13 cellular contexts compared by ENCODE assay signal in the genomic region with DNA sequence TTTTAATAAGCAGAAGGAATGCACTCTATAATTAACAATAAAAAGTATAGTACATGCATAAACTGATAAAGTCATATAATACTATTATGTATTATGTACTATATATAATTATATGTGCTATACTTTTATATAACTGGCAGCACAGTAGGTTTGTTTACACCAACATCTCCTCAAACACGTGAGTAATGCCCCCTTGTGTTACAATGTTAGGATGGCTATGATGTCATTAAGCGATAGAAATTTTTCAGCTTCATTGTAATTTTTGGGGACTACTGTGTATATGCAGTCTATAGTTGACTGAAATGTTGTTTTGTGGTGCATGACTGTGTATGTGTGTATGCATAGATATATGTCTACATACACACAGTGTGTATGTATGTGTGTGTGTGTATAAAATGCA.
DNase-seq lines count a peak whose midpoint lies in the region; ATAC-seq, FAIRE-seq and TF ChIP-seq lines count a peak whose summit lies in the region.
"Had no signal": no experiment of that assay in that cellular context is flagged by ENCODE, and none has a peak within 500 bp of the region (broad histone marks: within the 10 kb centered on the region; RNA-seq: fewer than 3 reads in every experiment).

No MANE protein-coding gene starts in this region.

- H3K27ac ChIP-seq in RWPE1 (no peak overlapping the region), tibial nerve (no peak overlapping the region)
- H3K27ac ChIP-seq: SK-N-MC had no signal

- in situ Hi-C loops in ACHN (cut with HindIII; ENCODE audit: low pct_ligation_motif_present, low pct_unique_long_range_greater_than_20kb, low sequenced_read_pairs), result no loop called here

- no peak for TF ChIP-seq POLR2A in GM12891 (IDR thresholded peaks at IDR 0.05; ENCODE audit: low read depth, low read length)
- no peak for TF ChIP-seq POLR2A in tibial nerve (IDR thresholded peaks at IDR 0.05)

- H3K9me3 ChIP-seq in tibial nerve, result no peaks in the 10 kb centered on the region

- peaks cover 0 to 41% (median 0%) of the 10 kb centered on the region in 3 donors for H3K36me3 ChIP-seq in tibial nerve

- TF ChIP-seq CTCF in RWPE1 (conservative IDR thresholded peaks at IDR 0.05; ENCODE audit: low read depth) (no peak), fibroblast of mammary gland (conservative IDR thresholded peaks at IDR 0.05; ENCODE audit: control insufficient read depth, insufficient read depth, low read depth, low read length) (peak; percentile 32), tibial nerve (IDR thresholded peaks at IDR 0.05) (peak in 1 of 5 experiments; percentile 13)

- peak; percentile 74 for FAIRE-seq in GM12891 (lab: Jason Lieb, UNC)

- ATAC-seq in GM18867 (IDR thresholded peaks at IDR 0.05; ENCODE audit: unreplicated experiment), result no peak
- ATAC-seq: naive thymus-derived CD4-positive, alpha-beta T cell had no signal

- DNase-seq in ACHN (peak; percentile 24), GM12891 (ENCODE audit: insufficient read length, low spot score) (no peak), RWPE1 (ENCODE audit: low spot score) (peak; percentile 7), fibroblast of mammary gland (ENCODE audit: low read depth) (peak; percentile 40), tibial nerve (ENCODE audit: low spot score in 2 of 2) (no peak), head of caudate nucleus (no peak)
- DNase-seq in stimulated activated CD4-positive, alpha-beta T cell treated with anti-CD3 and anti-CD28 coated beads, Interleukin-4, amount 100 ng/mL, for 4 hours, result no peak
- DNase-seq: activated CD4-positive, alpha-beta T cell treated with anti-CD3 and anti-CD28 coated beads, Interleukin-2, amount 50 U/mL, for 4 hours; effector CD4-positive, alpha-beta T cell; small intestine had no signal

- no peaks in the 10 kb centered on the region for H3K27me3 ChIP-seq in tibial nerve

- H3K4me3 ChIP-seq in fibroblast of mammary gland (ENCODE audit: control insufficient read depth, low read depth, low read length) (no peak overlapping the region), tibial nerve (no peak overlapping the region)
- H3K4me3 ChIP-seq: SK-N-MC had no signal

- no peak for TF ChIP-seq EP300 in tibial nerve (IDR thresholded peaks at IDR 0.05)

- POLR2A ChIA-PET in RWPE1 (lab: Yijun Ruan, JAX; ENCODE audit: low non-redundant PET), result no interaction called here

- CTCF ChIA-PET in RWPE1 (lab: Yijun Ruan, JAX), result no interaction called here

- WGBS in tibial nerve, 2 donors, result 49 to 52% methylated on average over 2 of the region's 2 CpGs

- peaks cover 0 to 3% (median 0%) of the 10 kb centered on the region in 4 donors for H3K4me1 ChIP-seq in tibial nerve

- intact Hi-C loops in head of caudate nucleus (cut with DNase I), result no loop called here

TF ChIP-seq in GM12891, 5 proteins besides CTCF, POLR2A, EP300 and RAD21:
- TF ChIP-seq POU2F2 (IDR thresholded peaks at IDR 0.05; ENCODE audit: low read depth, low read length) (no peak), PAX5 (IDR thresholded peaks at IDR 0.05; ENCODE audit: insufficient read depth, low read length, severe bottlenecking) (no peak), POLR2AphosphoS5 (IDR thresholded peaks at IDR 0.05; ENCODE audit: low read depth, low read length) (no peak), SPI1 (IDR thresholded peaks at IDR 0.05; ENCODE audit: low read depth, low read length) (no peak), TAF1 (IDR thresholded peaks at IDR 0.05; ENCODE audit: low read depth, low read length) (no peak)

Comparison
In these comparisons a context has a peak if more than half of its experiments do, and no peak if none do; other contexts are left out.
1. DNase-seq: peak in ACHN (single experiment), RWPE1 (single experiment) and fibroblast of mammary gland (single experiment); none in GM12891 (single experiment), stimulated activated CD4-positive, alpha-beta T cell treated with anti-CD3 and anti-CD28 coated beads, Interleukin-4, amount 100 ng/mL, for 4 hours (0 of 2), tibial nerve (0 of 2) and head of caudate nucleus (0 of 42).